1 cellular context compared by ENCODE assay signal in genomic region chr5:120055858-120056257, GRCh38.
TF ChIP-seq lines count a peak whose summit lies in the region.

No MANE protein-coding gene starts in this region.

TF ChIP-seq in HCT116, 20 proteins besides CTCF, POLR2A, EP300 and RAD21 (continued from another document):
- no peak for TF ChIP-seq MAX (IDR thresholded peaks at IDR 0.05)
